In the genomic region with DNA sequence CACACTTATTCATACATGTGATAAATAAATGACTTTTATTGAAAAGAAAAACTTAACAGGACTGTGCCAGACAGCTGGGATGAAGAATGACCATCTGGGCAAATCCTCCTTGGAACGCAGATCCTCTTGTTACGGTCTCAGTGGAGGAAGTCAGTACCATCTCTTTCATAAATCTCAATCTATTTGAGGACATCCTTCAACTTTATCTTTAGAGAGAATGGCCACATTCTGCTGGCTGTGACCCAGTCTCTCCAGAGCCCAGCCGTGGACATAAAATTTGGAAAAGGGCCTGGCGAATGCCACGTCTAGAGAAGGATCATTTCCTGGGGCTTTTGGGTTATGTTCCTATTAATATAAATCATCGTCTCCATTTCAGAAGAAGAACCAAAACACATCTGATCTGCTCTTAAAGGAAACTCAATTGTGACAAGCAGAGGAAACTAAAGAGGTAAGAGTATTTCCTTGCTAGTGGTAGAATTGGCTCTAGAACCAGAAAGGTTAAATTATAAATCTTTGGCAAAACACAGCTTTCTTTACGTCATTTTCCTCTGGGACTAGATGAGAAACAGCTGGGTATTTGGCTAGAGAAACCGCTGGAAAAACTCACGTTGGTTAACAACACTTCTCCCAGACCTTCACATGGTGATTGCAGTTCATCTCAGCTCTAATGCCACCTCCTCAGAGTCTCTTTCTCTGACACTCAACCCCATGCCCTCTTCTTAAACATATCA, we compare ENCODE assay signal across 15 cellular contexts.
A peak's percentile ranks its signal among the peaks of the same experiment; 100 is the strongest.
DNase-seq lines count a peak whose midpoint lies in the region; ATAC-seq and TF ChIP-seq lines count a peak whose summit lies in the region.
"Had no signal": no experiment of that assay in that cellular context is flagged by ENCODE, and none has a peak within 500 bp of the region (broad histone marks: within the 10 kb centered on the region; RNA-seq: fewer than 3 reads in every experiment).

No MANE protein-coding gene starts in this region.

- WGBS in aorta, 2 donors, result 2 to 6% methylated on average over 9 of the region's 9 CpGs

- ATAC-seq in Right ventricle myocardium inferior, result peak; percentile 72
- peak; percentile 71 for ATAC-seq in aorta (ENCODE audit: low FRiP score)
- ATAC-seq: naive thymus-derived CD4-positive, alpha-beta T cell had no signal

- H3K4me3 ChIP-seq in fibroblast of pulmonary artery (replicated peaks; ENCODE audit: low read depth, low read length) (peak overlapping the region; percentile 2), aorta (ENCODE audit: low read length in 2 of 2) (no peak overlapping the region)

- intact Hi-C loops in Right ventricle myocardium inferior (cut with DNase I), result loop anchor here (10.0 kb wide), 1 partner anchor 885 kb away; no protein-coding TSS in a partner anchor
- intact Hi-C loops in cardiac septum (cut with DNase I), result no loop called here
- intact Hi-C loops in aorta (cut with DNase I), result loop anchor here (5.0 to 10.0 kb wide), 2 partner anchors 192 to 705 kb away; no protein-coding TSS in a partner anchor

- DNase-seq in Right ventricle myocardium inferior (ENCODE audit: missing footprints), result no peak
- DNase-seq in cardiac septum (ENCODE audit: low spot score), result no peak
- DNase-seq in fibroblast of pulmonary artery (ENCODE audit: low read depth), result peak; percentile 94
- DNase-seq in myocyte (ENCODE audit: low read depth), result peak; percentile 61
- peak in 1 of 2 donors; percentile 45 for DNase-seq in aorta
- DNase-seq in islet precursor cell, result no peak
- DNase-seq in activated CD4-positive, alpha-beta T cell treated with anti-CD3 and anti-CD28 coated beads for 48 hours, result no peak
- no peak for DNase-seq in GM13976 (ENCODE audit: low spot score)
- DNase-seq: activated CD4-positive, alpha-beta T cell treated with anti-CD3 and anti-CD28 coated beads, Interleukin-2, amount 10 ng/mL, durations not matched to agents 24 days and 14 days; brain microvascular endothelial cell; DMS 273 treated with DMSO at 0.1 percent for 48 hours; MM.1S; naive thymus-derived CD4-positive, alpha-beta T cell; retina had no signal

- H3K36me3 ChIP-seq in aorta (ENCODE audit: control insufficient read depth in 1 of 2, insufficient read depth in 2 of 2, low read length in 1 of 2), result peaks cover 0 to 1% of the 10 kb centered on the region in 2 donors
- H3K36me3 ChIP-seq: brain microvascular endothelial cell had no signal

- peak overlapping the region; percentile 36 to 77 for H3K27ac ChIP-seq in aorta (ENCODE audit: low read depth in 1 of 2, low read length in 2 of 2)
- H3K27ac ChIP-seq: 22Rv1, brain microvascular endothelial cell had no signal

- in situ Hi-C loops in GM13976 (cut with MboI; ENCODE audit: low sequenced_read_pairs, unreplicated experiment), result no loop called here

- no peaks in the 10 kb centered on the region for H3K27me3 ChIP-seq in aorta (ENCODE audit: control insufficient read depth in 1 of 2, insufficient read depth in 2 of 2, low read length in 1 of 2)
- H3K27me3 ChIP-seq: brain microvascular endothelial cell had no signal

- H3K4me1 ChIP-seq in aorta (ENCODE audit: control insufficient read depth in 1 of 2, insufficient read depth in 2 of 2, low read length in 2 of 2), result peaks cover 0 to 3% of the 10 kb centered on the region in 2 donors

- TF ChIP-seq CTCF in fibroblast of pulmonary artery (IDR thresholded peaks at IDR 0.05; ENCODE audit: low read length, missing control alignments) (no peak), GM13976 (IDR thresholded peaks at IDR 0.05; ENCODE audit: borderline replicate concordance, control extremely low read depth, extremely low read depth, insufficient read depth, missing control alignments) (no peak)

- H3K9me3 ChIP-seq in aorta (ENCODE audit: control insufficient read depth, low read length), result no peaks in the 10 kb centered on the region

Comparison
In these comparisons a context has a peak if more than half of its experiments do, and no peak if none do; other contexts are left out.
1. DNase-seq: peak in fibroblast of pulmonary artery (single experiment) and myocyte (single experiment); none in Right ventricle myocardium inferior (single experiment), cardiac septum (single experiment), islet precursor cell (single experiment), activated CD4-positive, alpha-beta T cell treated with anti-CD3 and anti-CD28 coated beads for 48 hours (single experiment) and GM13976 (single experiment).